Comparison of ENCODE assay signal across 8 cellular contexts in the genomic region with DNA sequence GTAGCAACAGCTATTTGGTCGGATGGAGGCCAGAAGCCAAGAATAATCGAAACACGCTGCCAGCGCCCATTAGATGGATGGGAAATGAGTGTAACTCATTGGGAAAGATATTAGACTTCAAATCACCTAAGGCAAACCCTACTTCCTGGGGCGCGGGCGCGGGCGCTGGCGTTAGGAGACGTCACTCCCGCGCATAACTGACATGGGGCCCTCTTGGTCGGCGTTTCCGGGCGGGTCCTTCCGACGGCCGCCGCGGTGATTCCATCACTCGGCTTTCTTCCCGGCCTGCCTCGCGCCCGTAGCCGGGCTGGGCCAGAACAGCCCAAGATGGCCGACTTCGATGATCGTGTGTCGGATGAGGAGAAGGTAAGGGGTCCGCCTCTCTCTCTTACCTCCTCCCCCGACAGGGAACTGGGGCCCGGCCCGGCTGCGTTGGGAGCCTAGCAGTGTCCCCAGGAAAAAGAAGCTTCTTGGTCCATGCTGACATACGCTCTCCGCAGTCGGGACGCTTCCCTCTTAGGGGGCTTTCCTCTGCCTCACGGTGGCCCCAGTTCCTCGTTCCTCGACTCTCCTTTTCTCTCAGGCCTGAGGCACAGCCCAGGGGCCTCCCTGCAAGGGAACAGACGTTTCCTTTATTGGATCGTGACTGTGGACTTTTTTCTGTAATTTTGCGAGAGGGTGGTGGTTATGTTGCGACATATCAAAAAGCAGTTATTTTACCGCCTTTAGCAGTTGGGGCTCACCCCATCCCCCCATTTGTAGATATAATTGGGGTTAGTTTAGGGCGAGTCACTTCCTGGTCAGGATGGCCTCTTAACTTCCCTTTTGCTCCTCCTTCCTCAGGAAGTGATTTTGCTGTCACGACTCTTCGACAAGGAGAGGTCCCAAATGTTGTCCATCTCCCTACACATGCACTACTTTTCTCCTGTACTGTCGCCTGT. TPM values are rescaled to one million over a fixed set of nuclear protein-coding genes. Genes with fewer than 3 reads are reported as not detected.
DNase-seq lines count a peak whose midpoint lies in the region; ATAC-seq and TF ChIP-seq lines count a peak whose summit lies in the region.

Gene CAPZA1 (plus strand): TSS at position 315 of the 941 bp plus-strand sequence. CDS start 13 bp downstream, at position 328.

- no peaks in the 10 kb centered on the region for H3K9me3 ChIP-seq in gastroesophageal sphincter

- H3K27me3 Mint-ChIP-seq in HFFc6 (ENCODE audit: insufficient read depth) = no peaks in the 10 kb centered on the region
- no peaks in the 10 kb centered on the region for H3K27me3 Mint-ChIP-seq in activated naive CD4-positive, alpha-beta T cell treated with anti-CD3 and anti-CD28 coated beads for 36 hours (ENCODE audit: low read depth)

- 0% methylated on average over 23 to 25 of the region's 53 CpGs for WGBS in gastroesophageal sphincter (ENCODE audit: low coverage in 1 of 2), 2 donors

- H3K27me3 ChIP-seq in gastroesophageal sphincter = no peaks in the 10 kb centered on the region

- peaks cover 40% of the 10 kb centered on the region for H3K4me1 Mint-ChIP-seq in HFFc6 (ENCODE audit: low read depth)
- H3K4me1 Mint-ChIP-seq in activated naive CD4-positive, alpha-beta T cell treated with anti-CD3 and anti-CD28 coated beads for 36 hours (ENCODE audit: low read depth) = peaks cover 48% of the 10 kb centered on the region

- TF ChIP-seq CTCF in HFFc6 (IDR thresholded peaks at IDR 0.05) (no peak), NB4 (IDR thresholded peaks at IDR 0.05; ENCODE audit: low read depth, low read length) (no peak), gastroesophageal sphincter (IDR thresholded peaks at IDR 0.05) (peak in 1 of 4 experiments; percentile 12)

- CTCF ChIA-PET in activated naive CD4-positive, alpha-beta T cell treated with anti-CD3 and anti-CD28 coated beads for 36 hours (lab: Charles Lee) = interaction anchor here (0.7 kb wide), 1 partner anchor 55 kb away, joined by 3 read pairs; the partner anchor contains the start of gene MOV10

- H3K9me3 Mint-ChIP-seq in HFFc6 = no peaks in the 10 kb centered on the region
- no peaks in the 10 kb centered on the region for H3K9me3 Mint-ChIP-seq in activated naive CD4-positive, alpha-beta T cell treated with anti-CD3 and anti-CD28 coated beads for 36 hours

- ATAC-seq in gastroesophageal sphincter = peak; percentile 99

- peak within 1 kb of the TSS; percentile 100 for H3K4me3 Mint-ChIP-seq in HFFc6
- H3K4me3 Mint-ChIP-seq in activated naive CD4-positive, alpha-beta T cell treated with anti-CD3 and anti-CD28 coated beads for 36 hours = peak within 1 kb of the TSS; percentile 99

- intact Hi-C loops in activated naive CD4-positive, alpha-beta T cell treated with anti-CD3 and anti-CD28 coated beads for 36 hours (cut with micrococcal nuclease) = loop anchor here (1.0 to 10.0 kb wide), 11 partner anchors 48 to 1737 kb away; partner anchors contain the start of genes ATP5PB, DDX20, LRIG2 and PTPN22

- H3K4me3 ChIP-seq in NB4 (ENCODE audit: low read depth, low read length) = peak within 1 kb of the TSS; percentile 99
- peak within 1 kb of the TSS; percentile 73 to 93 for H3K4me3 ChIP-seq in gastroesophageal sphincter

- peak within 1 kb of the TSS; percentile 100 for H3K27ac Mint-ChIP-seq in HFFc6
- peak within 1 kb of the TSS; percentile 100 for H3K27ac Mint-ChIP-seq in activated naive CD4-positive, alpha-beta T cell treated with anti-CD3 and anti-CD28 coated beads for 36 hours

- peaks cover 5 to 63% (median 13%) of the 10 kb centered on the region in 3 donors for H3K4me1 ChIP-seq in gastroesophageal sphincter

- H3K36me3 Mint-ChIP-seq in HFFc6 (ENCODE audit: low read depth) = peaks cover 27% of the 10 kb centered on the region
- peaks cover 35% of the 10 kb centered on the region for H3K36me3 Mint-ChIP-seq in activated naive CD4-positive, alpha-beta T cell treated with anti-CD3 and anti-CD28 coated beads for 36 hours (ENCODE audit: low read depth)

- H3K27ac ChIP-seq in gastroesophageal sphincter (peak within 1 kb of the TSS; percentile 93 to 98 (median 97)), substantia nigra (ENCODE audit: low read depth, low read length, poor library complexity, severe bottlenecking) (peak within 1 kb of the TSS; percentile 96)

- TF ChIP-seq EP300 in gastroesophageal sphincter (IDR thresholded peaks at IDR 0.05) = no peak

- DNase-seq in GM04504 (ENCODE audit: low read depth) (peak; percentile 80), HFFc6 (peak; percentile 88), NB4 (ENCODE audit: low read depth) (peak; percentile 96), SK-N-DZ (ENCODE audit: low spot score) (peak; percentile 86), non-pigmented ciliary epithelial cell (ENCODE audit: low read depth) (peak; percentile 56), substantia nigra (lab: John Stamatoyannopoulos, UW) (peak; percentile 68 to 94 (median 86))
- DNase-seq in activated naive CD4-positive, alpha-beta T cell treated with anti-CD3 and anti-CD28 coated beads for 36 hours = peak; percentile 95

- peaks cover 0 to 18% of the 10 kb centered on the region in 2 donors for H3K36me3 ChIP-seq in gastroesophageal sphincter

- TF ChIP-seq POLR2A in NB4 (IDR thresholded peaks at IDR 0.05; ENCODE audit: extremely low read depth, insufficient read length) (peak; percentile 88), gastroesophageal sphincter (IDR thresholded peaks at IDR 0.05) (peak; percentile 82 to 89)

RNA-seq across cellular contexts. Expression of gene CAPZA1, which starts in this region (rescaled TPM):
- total RNA-seq in HFFc6 (2021; fragmentation: NEBNext Ultra II Directional; extraction: Animal tissue kit (Norgen Biotek cat#: 25700)) = 100 to 1,000 TPM; 230 to 293 (median 265) TPM
- polyA plus RNA-seq in SK-N-DZ (2014; cell fraction: cytosol; rRNA removed) = 67.0 and 71.3 TPM in 2 replicates
- polyA plus RNA-seq in SK-N-DZ (2014; cell fraction: nucleus; rRNA removed) = 65.6 and 87.4 TPM in 2 replicates
- 100 to 1,000 TPM; 231 to 242 TPM for total RNA-seq in activated naive CD4-positive, alpha-beta T cell treated with anti-CD3 and anti-CD28 coated beads for 36 hours
- 10 to 100 TPM; 65.7 to 93.7 (median 84.1) TPM for total RNA-seq in gastroesophageal sphincter

Comparison
In these comparisons a context has a peak if more than half of its experiments do, and no peak if none do; other contexts are left out.
1. Peak in every context shown above with its lines: DNase-seq, ATAC-seq, H3K4me3 ChIP-seq and H3K27ac ChIP-seq.